ENCODE assay signal across 16 cellular contexts in the genomic region with DNA sequence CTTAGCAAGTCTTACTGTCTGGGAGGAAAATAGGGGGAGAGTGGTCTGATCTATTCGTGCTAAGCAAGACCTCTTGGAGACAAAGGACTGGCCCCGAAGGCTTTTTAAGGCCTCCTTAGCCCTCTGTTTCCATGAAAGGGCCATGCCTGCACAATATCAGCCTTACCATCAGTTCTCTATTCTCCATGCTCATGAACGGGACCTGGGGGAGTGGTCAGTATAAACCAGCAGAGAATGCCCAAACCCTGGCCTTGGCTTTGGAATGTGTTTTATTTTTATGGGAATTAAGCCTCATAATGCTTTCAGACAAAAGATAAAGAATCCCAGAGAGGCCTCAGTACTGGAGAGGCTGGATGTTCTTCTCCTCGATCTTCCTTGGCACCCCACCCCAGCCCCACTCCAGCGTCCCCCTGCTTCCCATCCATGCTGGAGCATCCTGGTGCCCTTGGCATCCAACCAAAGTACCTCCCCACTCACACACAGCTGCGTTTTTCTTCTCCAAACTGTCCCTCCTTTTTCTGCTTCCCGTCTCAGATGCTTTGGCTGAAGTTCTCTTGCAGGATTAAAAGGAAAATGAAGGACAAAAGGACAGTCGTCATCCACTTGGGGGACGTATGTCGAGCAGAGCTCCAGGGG. TPM values are rescaled to one million over a fixed set of nuclear protein-coding genes. Genes with fewer than 3 reads are reported as not detected.
"Had no signal": no experiment of that assay in that cellular context is flagged by ENCODE, and none has a peak within 500 bp of the region (broad histone marks: within the 10 kb centered on the region; RNA-seq: fewer than 3 reads in every experiment).

No MANE protein-coding gene starts in this region.

- H3K79me2 ChIP-seq: parathyroid adenoma had no signal

- H3K4me3 Mint-ChIP-seq: activated CD4-positive, alpha-beta T cell treated with anti-CD3 and anti-CD28 coated beads, Interleukin-2, amount 10 ng/mL, durations not matched to agents 24 days and 14 days; activated naive CD4-positive, alpha-beta T cell treated with anti-CD3 and anti-CD28 coated beads, Interleukin-2, amount 10 ng/mL, durations not matched to agents 7 days and 5 days; neural progenitor cell; WTC11 had no signal

- H3K4me1 ChIP-seq: parathyroid adenoma had no signal

- H3K27ac Mint-ChIP-seq: activated CD4-positive, alpha-beta T cell treated with anti-CD3 and anti-CD28 coated beads, Interleukin-2, amount 10 ng/mL, durations not matched to agents 24 days and 14 days; activated naive CD4-positive, alpha-beta T cell treated with anti-CD3 and anti-CD28 coated beads, Interleukin-2, amount 10 ng/mL, durations not matched to agents 7 days and 5 days; neural progenitor cell; WTC11 had no signal

- H3K4me2 ChIP-seq: neural progenitor cell had no signal

- H3K36me3 Mint-ChIP-seq: activated naive CD4-positive, alpha-beta T cell treated with anti-CD3 and anti-CD28 coated beads, Interleukin-2, amount 10 ng/mL, durations not matched to agents 7 days and 5 days had no signal

- ATAC-seq: WTC11 had no signal

- H2AFZ ChIP-seq: neural progenitor cell, parathyroid adenoma had no signal

- H3K9me3 Mint-ChIP-seq: activated CD4-positive, alpha-beta T cell treated with anti-CD3 and anti-CD28 coated beads, Interleukin-2, amount 10 ng/mL, durations not matched to agents 24 days and 14 days had no signal

- H3K4me3 ChIP-seq: cardiac muscle cell, esophagus muscularis mucosa, lung, neural progenitor cell, skin epidermis, tibial nerve had no signal

- H3K9ac ChIP-seq: neural progenitor cell, parathyroid adenoma had no signal

- H3K27me3 ChIP-seq: cardiac muscle cell, neural progenitor cell, tibial nerve had no signal

- H3K36me3 ChIP-seq: cardiac muscle cell, esophagus muscularis mucosa, neural progenitor cell, tibial nerve had no signal

- H3K27ac ChIP-seq: cardiac muscle cell, neural progenitor cell, parathyroid adenoma, skin epidermis had no signal

- DNase-seq: activated CD4-positive, alpha-beta T cell treated with anti-CD3 and anti-CD28 coated beads, Interleukin-2, amount 10 ng/mL, durations not matched to agents 24 days and 14 days; activated T-cell treated with anti-CD3 and anti-CD28 coated beads for 4 hours; midbrain; retina; stimulated activated CD4-positive, alpha-beta T cell treated with anti-CD3 and anti-CD28 coated beads, Interleukin-4, amount 100 ng/mL, for 24 hours; stimulated activated naive CD4-positive, alpha-beta T cell; T-helper 2 cell had no signal

RNA-seq across cellular contexts. Expression of a gene that starts 18.6 kb away (rescaled TPM):
- total RNA-seq: activated CD4-positive, alpha-beta T cell treated with anti-CD3 and anti-CD28 coated beads, Interleukin-2, amount 10 ng/mL, durations not matched to agents 24 days and 14 days had no signal
